Comparison of ENCODE assay signal across 29 cellular contexts in genomic region chr1:201576914-201577313, GRCh38.
"Had no signal": no experiment of that assay in that cellular context is flagged by ENCODE, and none has a peak within 500 bp of the region (broad histone marks: within the 10 kb centered on the region; RNA-seq: fewer than 3 reads in every experiment).

No MANE protein-coding gene starts in this region.

- H3K9me3 ChIP-seq: adrenal gland, body of pancreas, breast epithelium had no signal

- H3K27me3 ChIP-seq: adrenal gland, body of pancreas, brain microvascular endothelial cell, breast epithelium had no signal

- DNase-seq: activated B cell treated with CpG ODN at 0.5 μM for 24 hours; activated CD4-positive, alpha-beta memory T cell treated with anti-CD3 and anti-CD28 coated beads, Interleukin-2, amount 10 ng/mL, durations not matched to agents 7 days and 5 days; activated CD4-positive, alpha-beta T cell treated with anti-CD3 and anti-CD28 coated beads for 48 hours; activated CD4-positive, alpha-beta T cell treated with anti-CD3 and anti-CD28 coated beads, Interleukin-2, amount 10 ng/mL, durations not matched to agents 7 days and 5 days; activated CD4-positive, alpha-beta T cell treated with anti-CD3 and anti-CD28 coated beads, Interleukin-2, amount 50 U/mL, for 48 hours; activated CD4-positive, CD25-positive, alpha-beta regulatory T cell treated with anti-CD3 and anti-CD28 coated beads, Interleukin-2, amount 50 U/mL, for 72 hours; activated CD8-positive, alpha-beta memory T cell treated with anti-CD3 and anti-CD28 coated beads for 24 hours; activated CD8-positive, alpha-beta memory T cell treated with anti-CD3 and anti-CD28 coated beads, Interleukin-2, amount 10 ng/mL, durations not matched to agents 7 days and 5 days; activated CD8-positive, alpha-beta memory T cell treated with anti-CD3 and anti-CD28 coated beads, Interleukin-2, amount 50 U/mL, for 48 hours; activated CD8-positive, alpha-beta T cell treated with anti-CD3 and anti-CD28 coated beads, Interleukin-2, amount 10 ng/mL, durations not matched to agents 7 days and 5 days; activated effector memory CD4-positive, alpha-beta T cell treated with Interleukin-2 at 50 U/mL for 16 hours; activated gamma-delta T cell; activated naive CD4-positive, alpha-beta T cell treated with anti-CD3 and anti-CD28 coated beads for 36 hours; activated naive CD4-positive, alpha-beta T cell treated with anti-CD3 and anti-CD28 coated beads, Interleukin-2, amount 50 U/mL, for 16 hours; activated naive CD8-positive, alpha-beta T cell treated with anti-CD3 and anti-CD28 coated beads for 36 hours; activated T-cell treated with anti-CD3 and anti-CD28 coated beads, Interleukin-2, amount 50 U/mL, for 24 hours; activated T-cell treated with anti-CD3 and anti-CD28 coated beads, Interleukin-2, amount 50 U/mL, for 48 hours; adrenal gland; amniotic stem cell; aorta; body of pancreas; brain microvascular endothelial cell; central memory CD4-positive, alpha-beta T cell; T-helper 1 cell; T-helper 2 cell; T-helper 9 cell had no signal

- H3K36me3 ChIP-seq: adrenal gland, brain microvascular endothelial cell, breast epithelium had no signal

- H3K4me3 ChIP-seq: adrenal gland, body of pancreas, breast epithelium had no signal

- H3K27ac ChIP-seq: adrenal gland, body of pancreas, brain microvascular endothelial cell, breast epithelium, VCaP had no signal

- H3K4me1 ChIP-seq: adrenal gland, body of pancreas, breast epithelium had no signal

- ATAC-seq: activated CD8-positive, alpha-beta memory T cell treated with anti-CD3 and anti-CD28 coated beads, Interleukin-2, amount 10 ng/mL, durations not matched to agents 7 days and 5 days; activated CD8-positive, alpha-beta T cell treated with anti-CD3 and anti-CD28 coated beads, Interleukin-2, amount 10 ng/mL, durations not matched to agents 7 days and 5 days; activated naive CD4-positive, alpha-beta T cell treated with anti-CD3 and anti-CD28 coated beads, Interleukin-2, amount 50 U/mL, for 72 hours; body of pancreas had no signal
